12 cellular contexts compared by ENCODE assay signal in genomic region chr3:122067214-122067550, GRCh38. TPM values are rescaled to one million over a fixed set of nuclear protein-coding genes. Genes with fewer than 3 reads are reported as not detected.
A peak's percentile ranks its signal among the peaks of the same experiment; 100 is the strongest.
DNase-seq lines count a peak whose midpoint lies in the region; ATAC-seq and TF ChIP-seq lines count a peak whose summit lies in the region.
"Had no signal": no experiment of that assay in that cellular context is flagged by ENCODE, and none has a peak within 500 bp of the region (broad histone marks: within the 10 kb centered on the region; RNA-seq: fewer than 3 reads in every experiment).

No MANE protein-coding gene starts in this region.

- no peaks in the 10 kb centered on the region for H3K27me3 Mint-ChIP-seq in memory B cell

- peak; percentile 95 for DNase-seq in MV-4-11 (lab: John Stamatoyannopoulos, UW)
- DNase-seq in memory B cell (ENCODE audit: low spot score in 2 of 2): no peak
- DNase-seq in coronary artery (ENCODE audit: low spot score): no peak
- DNase-seq in foreskin fibroblast: no peak
- no peak for DNase-seq in HT-29 (ENCODE audit: low spot score)
- no peak for DNase-seq in GDM1 (lab: John Stamatoyannopoulos, UW)
- DNase-seq: foreskin keratinocyte, NCI-H1417 had no signal

- ATAC-seq in GM19025 (IDR thresholded peaks at IDR 0.05; ENCODE audit: low read depth, unreplicated experiment): peak; percentile 62
- peak; percentile 39 for ATAC-seq in HG02623 (IDR thresholded peaks at IDR 0.05; ENCODE audit: unreplicated experiment)
- ATAC-seq in memory B cell (ENCODE audit: low read depth): peak; percentile 75
- ATAC-seq: foreskin keratinocyte, Right ventricle myocardium inferior had no signal

- H3K4me3 Mint-ChIP-seq in memory B cell: peak overlapping the region; percentile 55

- H3K27ac Mint-ChIP-seq in memory B cell: peak overlapping the region; percentile 88

- H3K36me3 Mint-ChIP-seq in memory B cell: peaks cover 5% of the 10 kb centered on the region

- peaks cover 37% of the 10 kb centered on the region for H3K4me1 Mint-ChIP-seq in memory B cell

- no peak for TF ChIP-seq CTCF in coronary artery (IDR thresholded peaks at IDR 0.05)
- no peak for TF ChIP-seq CTCF in foreskin fibroblast (IDR thresholded peaks at IDR 0.05; ENCODE audit: low read depth, low read length)

- H3K27ac ChIP-seq in coronary artery: peak overlapping the region in 1 of 2 donors; percentile 32
- H3K27ac ChIP-seq: foreskin keratinocyte had no signal

- no peak overlapping the region for H3K4me3 ChIP-seq in coronary artery
- H3K4me3 ChIP-seq in foreskin fibroblast (ENCODE audit: low read depth in 1 of 2, low read length in 2 of 2): no peak overlapping the region

- no peaks in the 10 kb centered on the region for H3K9me3 Mint-ChIP-seq in memory B cell

RNA-seq across cellular contexts. Expression of gene CD86, which starts 12.0 kb away (rescaled TPM):
- total RNA-seq in HT-29 (2014; rRNA removed; shearing (Covaris generic)): not detected in 2 replicates
- total RNA-seq: lung microvascular endothelial cell had no signal

RNA-seq across cellular contexts. Expression of gene ILDR1, which starts 45.1 kb away (rescaled TPM):
- 7.2 and 7.4 TPM in 2 replicates for total RNA-seq in HT-29 (2014; rRNA removed; shearing (Covaris generic))
- total RNA-seq: foreskin keratinocyte, lung microvascular endothelial cell had no signal
